In genomic region chr2:104787298-104788065, GRCh38 we compare ENCODE assay signal across 14 cellular contexts.
A peak's percentile ranks its signal among the peaks of the same experiment; 100 is the strongest.
DNase-seq lines count a peak whose midpoint lies in the region; ATAC-seq, FAIRE-seq and TF ChIP-seq lines count a peak whose summit lies in the region.
"Had no signal": no experiment of that assay in that cellular context is flagged by ENCODE, and none has a peak within 500 bp of the region (broad histone marks: within the 10 kb centered on the region; RNA-seq: fewer than 3 reads in every experiment).

No MANE protein-coding gene starts in this region.

- DNase-seq in K562 (ENCODE audit: extremely low read depth in 1 of 4, low spot score in 3 of 4) = no peak
- no peak for DNase-seq in neural progenitor cell (ENCODE audit: low spot score)
- DNase-seq in NCI-H345 treated with DMSO at 0.1 percent for 48 hours (lab: John Stamatoyannopoulos, UW; ENCODE audit: unreplicated experiment) = no peak
- DNase-seq in globus pallidus (ENCODE audit: low spot score) = no peak
- no peak for DNase-seq in activated CD4-positive, alpha-beta T cell treated with anti-CD3 and anti-CD28 coated beads, Interleukin-2, amount 50 U/mL, for 1 hour
- DNase-seq: Caco-2; CD8-positive, alpha-beta T cell; DMS53; GF-D8; GM23248; H7 had no signal

- no peaks in the 10 kb centered on the region for H3K9me3 ChIP-seq in K562 (replicated peaks; ENCODE audit: control insufficient read depth, insufficient read depth, low read depth, low read length)
- no peaks in the 10 kb centered on the region for H3K9me3 ChIP-seq in neural progenitor cell (ENCODE audit: low read depth)
- H3K9me3 ChIP-seq: Caco-2 had no signal

- in situ Hi-C loops in K562 (cut with MboI) = no loop called here

- peaks cover 69% of the 10 kb centered on the region for H3K4me1 Mint-ChIP-seq in neural progenitor cell

- H4K20me1 ChIP-seq in K562 (replicated peaks; ENCODE audit: control insufficient read depth, insufficient read depth, low read length) (no peaks in the 10 kb centered on the region), neural progenitor cell (ENCODE audit: low read depth) (no peaks in the 10 kb centered on the region)

- no peaks in the 10 kb centered on the region for H3K36me3 ChIP-seq in K562 (ENCODE audit: control insufficient read depth, insufficient read depth, low read length)
- no peaks in the 10 kb centered on the region for H3K36me3 ChIP-seq in neural progenitor cell

- H3K27me3 Mint-ChIP-seq in neural progenitor cell (ENCODE audit: insufficient read depth, low read depth) = peaks cover 3% of the 10 kb centered on the region

- no peak for TF ChIP-seq EP300 in K562 (IDR thresholded peaks at IDR 0.05; ENCODE audit: low read length)

- peaks cover 6% of the 10 kb centered on the region for H3K9me3 Mint-ChIP-seq in neural progenitor cell
- H3K9me3 Mint-ChIP-seq: CD14-positive monocyte; CD8-positive, alpha-beta T cell had no signal

- H3K79me2 ChIP-seq in K562 (ENCODE audit: control insufficient read depth, insufficient read depth, low read length) (no peaks in the 10 kb centered on the region), neural progenitor cell (ENCODE audit: low read depth) (no peaks in the 10 kb centered on the region)

- H3K27me3 ChIP-seq in K562 (ENCODE audit: control insufficient read depth in 2 of 2, insufficient read depth in 2 of 2, low read length in 2 of 2) (peaks cover 0 to 20% of the 10 kb centered on the region in 2 experiments; a peak in 3 of 5 replicates), neural progenitor cell (no peaks in the 10 kb centered on the region)

- BruUV-seq in K562 (replicated peaks; lab: Mats Ljungman, UMichigan) = no TSS peak

- H3K36me3 Mint-ChIP-seq in neural progenitor cell = peaks cover 2% of the 10 kb centered on the region
- H3K36me3 Mint-ChIP-seq: CD14-positive monocyte; CD8-positive, alpha-beta T cell had no signal

- TF ChIP-seq POLR2A in K562 (conservative IDR thresholded peaks at IDR 0.05) = no peak

- no peak for FAIRE-seq in K562 (lab: Jason Lieb, UNC)

- TF ChIP-seq CTCF in K562 (IDR thresholded peaks at IDR 0.05 in 2 of 3, conservative IDR thresholded peaks at IDR 0.05 in 1 of 3; ENCODE audit: insufficient read depth in 2 of 3, low read depth in 1 of 3, low read length in 3 of 3) (no peak), neural progenitor cell (IDR thresholded peaks at IDR 0.05) (no peak)

- TF ChIP-seq RAD21 in K562 (CRISPR knock-in tag; conservative IDR thresholded peaks at IDR 0.05 in 1 of 2, IDR thresholded peaks at IDR 0.05 in 1 of 2) = no peak

- H3K9me1 ChIP-seq in K562 (ENCODE audit: control insufficient read depth, insufficient read depth, low read length) = no peaks in the 10 kb centered on the region

- 0% methylated on average over 8 of the region's 8 CpGs for WGBS in K562 (ENCODE audit: insufficient coverage, low coverage, missing lambda C conversion rate)

- H3K4me1 ChIP-seq in K562 (replicated peaks in 1 of 2; ENCODE audit: control insufficient read depth in 2 of 2, insufficient read depth in 2 of 2, low read length in 2 of 2) (no peaks in the 10 kb centered on the region), neural progenitor cell (peaks cover 36% of the 10 kb centered on the region)
- H3K4me1 ChIP-seq: Caco-2 had no signal

- intact Hi-C loops in K562 (cut with micrococcal nuclease) = no loop called here

- H3F3A ChIP-seq in neural progenitor cell (ENCODE audit: low read depth) = peaks cover 19% of the 10 kb centered on the region

- CTCF ChIA-PET in K562 (lab: Yijun Ruan, JAX; ENCODE audit: low intra/inter-chr PET ratio) = no interaction called here

- peak overlapping the region; percentile 22 for H3K27ac Mint-ChIP-seq in neural progenitor cell
- H3K27ac Mint-ChIP-seq: CD8-positive, alpha-beta T cell had no signal

- no peak overlapping the region for H3K4me3 ChIP-seq in K562
- H3K4me3 ChIP-seq in neural progenitor cell = no peak overlapping the region
- H3K4me3 ChIP-seq: GM23248 had no signal

- ATAC-seq in K562 (no peak), GM21526 (IDR thresholded peaks at IDR 0.05; ENCODE audit: low FRiP score, unreplicated experiment) (no peak)
- ATAC-seq: CD8-positive, alpha-beta T cell had no signal

- H3K27ac ChIP-seq in K562 (ENCODE audit: extremely low read depth, low read depth, low read length) (no peak overlapping the region), cingulate gyrus (ENCODE audit: low read depth, low read length) (peak overlapping the region; percentile 4), neural progenitor cell (no peak overlapping the region)
- H3K27ac ChIP-seq: GM23248 had no signal

- POLR2A ChIA-PET in K562 (lab: Yijun Ruan, JAX) = no interaction called here

- H3K4me2 ChIP-seq in K562 (ENCODE audit: insufficient read depth, low read length) (no peak overlapping the region), neural progenitor cell (no peak overlapping the region)

- no peak overlapping the region for H3K4me3 Mint-ChIP-seq in neural progenitor cell
- H3K4me3 Mint-ChIP-seq: CD14-positive monocyte; CD8-positive, alpha-beta T cell had no signal

- H2AFZ ChIP-seq in K562 (ENCODE audit: low read depth, low read length) = no peak overlapping the region
- H2AFZ ChIP-seq in neural progenitor cell (replicated peaks) = no peak overlapping the region
- H2AFZ ChIP-seq: GM23248 had no signal

- H3K9ac ChIP-seq in K562 (ENCODE audit: insufficient read depth in 1 of 2, low read depth in 2 of 2, low read length in 2 of 2) = no peak overlapping the region
- H3K9ac ChIP-seq in neural progenitor cell = no peak overlapping the region
- H3K9ac ChIP-seq: GM23248 had no signal

TF ChIP-seq in K562, 482 proteins besides CTCF, POLR2A, EP300 and RAD21:
- TF ChIP-seq ARID3B (CRISPR knock-in tag; IDR thresholded peaks at IDR 0.05; ENCODE audit: borderline replicate concordance) (no peak), MAFK (IDR thresholded peaks at IDR 0.05; ENCODE audit: low read length) (peak; percentile 62), C11orf30 (IDR thresholded peaks at IDR 0.05; ENCODE audit: low read depth) (peak; percentile 61; the same call in 1 of the 2 replicates), ZNF311 (CRISPR knock-in tag; IDR thresholded peaks at IDR 0.05) (no peak), XRCC4 (IDR thresholded peaks at IDR 0.05; ENCODE audit: extremely low read depth, insufficient read depth, insufficient read length) (no peak), ZNF316 (IDR thresholded peaks at IDR 0.05) (peak; percentile 60), MAFG (tag; conservative IDR thresholded peaks at IDR 0.05) (0 out of 2 replicates have a peak, but pooled peaks have one; percentile 42), SETDB1 (IDR thresholded peaks at IDR 0.05; ENCODE audit: low read length) (no peak), HDAC8 (tag; IDR thresholded peaks at IDR 0.05) (no peak), MAFF (IDR thresholded peaks at IDR 0.05; ENCODE audit: low read length) (peak; percentile 52)
TF ChIP-seq in K562: peak in this region for 5.
